Comparison of ENCODE assay signal across 16 cellular contexts in the genomic region with DNA sequence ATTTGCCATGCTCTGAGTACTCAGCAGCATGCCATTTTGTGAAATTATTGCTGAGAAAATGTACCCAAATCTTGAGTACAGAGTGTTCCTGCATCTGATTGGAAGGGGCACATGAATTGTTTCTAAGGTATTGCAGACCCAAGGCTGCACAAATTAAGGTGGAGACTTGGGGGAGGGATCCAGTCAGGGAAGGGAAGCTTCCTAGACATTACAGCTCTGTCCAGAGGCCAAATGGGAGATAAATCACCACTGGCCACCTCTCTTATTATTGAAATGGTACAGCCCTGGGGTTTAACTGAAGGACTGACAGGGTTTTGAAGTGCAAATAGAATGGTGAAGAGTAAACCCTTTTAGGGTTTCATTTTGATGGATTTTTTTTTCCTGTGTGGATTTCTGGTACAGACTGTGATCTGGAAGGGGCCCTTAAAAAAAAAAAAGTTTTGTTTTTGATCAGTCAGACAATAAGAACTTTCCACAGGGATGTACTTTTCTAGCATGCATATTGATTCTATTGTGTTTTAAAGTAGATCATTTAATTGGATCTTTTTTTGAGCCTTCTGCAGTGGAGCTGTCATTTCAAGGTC.
DNase-seq lines count a peak whose midpoint lies in the region; ATAC-seq lines count a peak whose summit lies in the region.
"Had no signal": no experiment of that assay in that cellular context is flagged by ENCODE, and none has a peak within 500 bp of the region (broad histone marks: within the 10 kb centered on the region; RNA-seq: fewer than 3 reads in every experiment).

No MANE protein-coding gene starts in this region.

- H3K27me3 Mint-ChIP-seq in activated naive CD8-positive, alpha-beta T cell treated with anti-CD3 and anti-CD28 coated beads for 36 hours, result peaks cover 21% of the 10 kb centered on the region

- peak overlapping the region; percentile 41 for H3K27ac ChIP-seq in ectodermal cell (ENCODE audit: insufficient read depth, low read depth, low read length, poor library complexity, severe bottlenecking)
- H3K27ac ChIP-seq in neuronal stem cell (replicated peaks; ENCODE audit: low read length), result peak overlapping the region; percentile 51

- H3K27ac Mint-ChIP-seq in activated naive CD8-positive, alpha-beta T cell treated with anti-CD3 and anti-CD28 coated beads for 36 hours, result no peak overlapping the region
- H3K27ac Mint-ChIP-seq: activated naive CD4-positive, alpha-beta T cell treated with anti-CD3 and anti-CD28 coated beads, Interleukin-2, amount 10 ng/mL, durations not matched to agents 7 days and 5 days; effector memory CD8-positive, alpha-beta T cell had no signal

- no peak overlapping the region for H3K4me3 ChIP-seq in H7 (ENCODE audit: insufficient read depth, low read depth, low read length)
- H3K4me3 ChIP-seq in ectodermal cell (ENCODE audit: insufficient read depth, low read depth, low read length), result peak overlapping the region; percentile 14
- peak overlapping the region in 1 of 2 donors; percentile 42 for H3K4me3 ChIP-seq in neuronal stem cell (ENCODE audit: low read length in 2 of 2)

- no peak overlapping the region for H2AFZ ChIP-seq in neuronal stem cell (ENCODE audit: low read length)

- H2AK5ac ChIP-seq in neuronal stem cell (ENCODE audit: low read depth, low read length), result no peak overlapping the region

- no peaks in the 10 kb centered on the region for H3K4me1 Mint-ChIP-seq in activated naive CD8-positive, alpha-beta T cell treated with anti-CD3 and anti-CD28 coated beads for 36 hours
- H3K4me1 Mint-ChIP-seq: activated naive CD4-positive, alpha-beta T cell treated with anti-CD3 and anti-CD28 coated beads, Interleukin-2, amount 10 ng/mL, durations not matched to agents 7 days and 5 days had no signal

- H3K36me3 ChIP-seq in H7 (replicated peaks; ENCODE audit: control insufficient read depth, insufficient read depth, low read length) (no peaks in the 10 kb centered on the region), ectodermal cell (ENCODE audit: control insufficient read depth, insufficient read depth, low read length) (no peaks in the 10 kb centered on the region), neuronal stem cell (replicated peaks in 1 of 2; ENCODE audit: control insufficient read depth in 2 of 2, insufficient read depth in 2 of 2, low read length in 2 of 2) (peaks cover 0 to 8% of the 10 kb centered on the region in 2 donors)

- no peak overlapping the region for H4K91ac ChIP-seq in neuronal stem cell (ENCODE audit: low read depth, low read length, poor library complexity)

- H3K4me1 ChIP-seq in ectodermal cell (ENCODE audit: control insufficient read depth, insufficient read depth, low read length), result peaks cover 19% of the 10 kb centered on the region
- H3K4me1 ChIP-seq in neuronal stem cell (ENCODE audit: control insufficient read depth in 2 of 2, insufficient read depth in 1 of 2, low read depth in 1 of 2, low read length in 2 of 2), result peaks cover 9 to 17% of the 10 kb centered on the region in 2 donors

- H3K27me3 ChIP-seq in H7 (ENCODE audit: control insufficient read depth, insufficient read depth, low read length) (no peaks in the 10 kb centered on the region; the same call in 1 of the 2 replicates), ectodermal cell (ENCODE audit: control insufficient read depth, insufficient read depth, low read length, poor library complexity, severe bottlenecking) (no peaks in the 10 kb centered on the region), neuronal stem cell (ENCODE audit: control insufficient read depth in 3 of 3, insufficient read depth in 3 of 3, low read depth in 1 of 3, low read length in 3 of 3) (no peaks in the 10 kb centered on the region)

- no peak overlapping the region for H4K8ac ChIP-seq in neuronal stem cell (ENCODE audit: low read depth, low read length)

- no peak overlapping the region for H3K14ac ChIP-seq in neuronal stem cell (ENCODE audit: low read length)

- no peak overlapping the region for H2BK15ac ChIP-seq in neuronal stem cell (ENCODE audit: low read length)

- no peaks in the 10 kb centered on the region for H3K9me3 Mint-ChIP-seq in activated naive CD8-positive, alpha-beta T cell treated with anti-CD3 and anti-CD28 coated beads for 36 hours
- H3K9me3 Mint-ChIP-seq: activated naive CD4-positive, alpha-beta T cell treated with anti-CD3 and anti-CD28 coated beads, Interleukin-2, amount 10 ng/mL, durations not matched to agents 7 days and 5 days; effector memory CD8-positive, alpha-beta T cell had no signal

- no peak overlapping the region for H2BK12ac ChIP-seq in neuronal stem cell (ENCODE audit: low read length)

- ATAC-seq in left colon (no peak), GM21723 (IDR thresholded peaks at IDR 0.05; ENCODE audit: unreplicated experiment) (no peak)
- ATAC-seq: effector memory CD8-positive, alpha-beta T cell had no signal

- H3K23ac ChIP-seq in neuronal stem cell (ENCODE audit: low read depth, low read length, poor library complexity), result no peak overlapping the region

- H3K4me2 ChIP-seq in neuronal stem cell (ENCODE audit: insufficient read depth, low read length, poor library complexity, severe bottlenecking), result peak overlapping the region; percentile 19

- peak; percentile 53 for DNase-seq in H7
- DNase-seq in NCI-H146 (lab: John Stamatoyannopoulos, UW), result peak; percentile 81
- no peak for DNase-seq in neuronal stem cell (ENCODE audit: low spot score)
- DNase-seq in stimulated activated CD4-positive, alpha-beta T cell treated with anti-CD3 and anti-CD28 coated beads, Interleukin-15, amount 100 ng/mL, for 24 hours, result no peak
- no peak for DNase-seq in left colon
- no peak for DNase-seq in activated naive CD8-positive, alpha-beta T cell treated with anti-CD3 and anti-CD28 coated beads for 36 hours
- DNase-seq: activated CD4-positive, alpha-beta T cell treated with anti-CD3 and anti-CD28 coated beads for 4 hours; activated naive CD4-positive, alpha-beta T cell treated with anti-CD3 and anti-CD28 coated beads, Interleukin-2, amount 10 ng/mL, durations not matched to agents 7 days and 5 days; DND-41; effector memory CD8-positive, alpha-beta T cell; Kasumi-1; NK-92 treated with Interleukin-12 subunit alpha and Interleukin-12 subunit beta, amount 100 ng/mL, for 24 hours; SHP77 treated with DMSO at 0.1 percent for 48 hours; T1000 had no signal

- H3K79me1 ChIP-seq in neuronal stem cell (ENCODE audit: low read depth, low read length), result no peaks in the 10 kb centered on the region

- H3K18ac ChIP-seq in neuronal stem cell (ENCODE audit: low read length), result no peak overlapping the region

- H2BK120ac ChIP-seq in neuronal stem cell (ENCODE audit: low read depth, low read length), result no peak overlapping the region

- H3K4ac ChIP-seq in neuronal stem cell (ENCODE audit: low read length), result no peak overlapping the region

- H3K9ac ChIP-seq in neuronal stem cell (ENCODE audit: low read depth, low read length, poor library complexity), result no peak overlapping the region

- H3K4me3 Mint-ChIP-seq in activated naive CD8-positive, alpha-beta T cell treated with anti-CD3 and anti-CD28 coated beads for 36 hours, result no peak overlapping the region
- H3K4me3 Mint-ChIP-seq: activated naive CD4-positive, alpha-beta T cell treated with anti-CD3 and anti-CD28 coated beads, Interleukin-2, amount 10 ng/mL, durations not matched to agents 7 days and 5 days; effector memory CD8-positive, alpha-beta T cell had no signal

- H3K9me3 ChIP-seq in ectodermal cell (ENCODE audit: control insufficient read depth, low read length) (no peaks in the 10 kb centered on the region), neuronal stem cell (replicated peaks in 1 of 2; ENCODE audit: control insufficient read depth in 2 of 2, insufficient read depth in 1 of 2, low read depth in 1 of 2, low read length in 2 of 2) (peaks cover 0 to 5% of the 10 kb centered on the region in 2 donors)

- no peak overlapping the region for H2BK5ac ChIP-seq in neuronal stem cell (ENCODE audit: low read length)

- intact Hi-C loops in left colon (cut with DNase I, micrococcal nuclease), result no loop called here

- no peaks in the 10 kb centered on the region for H3K36me3 Mint-ChIP-seq in activated naive CD8-positive, alpha-beta T cell treated with anti-CD3 and anti-CD28 coated beads for 36 hours
- H3K36me3 Mint-ChIP-seq: activated naive CD4-positive, alpha-beta T cell treated with anti-CD3 and anti-CD28 coated beads, Interleukin-2, amount 10 ng/mL, durations not matched to agents 7 days and 5 days had no signal

Comparison
In these comparisons a context has a peak if more than half of its experiments do, and no peak if none do; other contexts are left out.
1. DNase-seq: peak in H7 (single experiment) and NCI-H146 (single experiment); none in neuronal stem cell (single experiment), stimulated activated CD4-positive, alpha-beta T cell treated with anti-CD3 and anti-CD28 coated beads, Interleukin-15, amount 100 ng/mL, for 24 hours (single experiment), left colon (0 of 2) and activated naive CD8-positive, alpha-beta T cell treated with anti-CD3 and anti-CD28 coated beads for 36 hours (single experiment).